ENCODE assay signal across 26 cellular contexts in genomic region chr1:18682375-18682774, GRCh38. TPM values are rescaled to one million over a fixed set of nuclear protein-coding genes. Genes with fewer than 3 reads are reported as not detected.
"Had no signal": no experiment of that assay in that cellular context is flagged by ENCODE, and none has a peak within 500 bp of the region (broad histone marks: within the 10 kb centered on the region; RNA-seq: fewer than 3 reads in every experiment).

No MANE protein-coding gene starts in this region.

- ATAC-seq: effector memory CD8-positive, alpha-beta T cell; gastroesophageal sphincter; left cardiac atrium; lower lobe of right lung; natural killer cell treated with Interleukin-12 subunit alpha and Interleukin-12 subunit beta and Interleukin-15 and Interleukin-18, amount 100 ng/mL, for 72 hours; psoas muscle; right lobe of liver; stimulated activated effector memory CD8-positive, alpha-beta T cell treated with anti-CD3 and anti-CD28 coated beads, Interleukin-12 subunit alpha, Interleukin-12 subunit beta, amount 100 ng/mL, for 72 hours; stimulated activated naive CD8-positive, alpha-beta T cell treated with anti-CD3 and anti-CD28 coated beads, Interleukin-15, Interleukin-2, amounts not matched to agents 100 U/mL and 50 U/mL, for 24 hours had no signal

- H3K4me1 Mint-ChIP-seq: memory B cell; stimulated activated effector memory CD8-positive, alpha-beta T cell treated with anti-CD3 and anti-CD28 coated beads, Interleukin-12 subunit alpha, Interleukin-12 subunit beta, amount 100 ng/mL, for 72 hours had no signal

- H3K9me3 ChIP-seq: esophagus squamous epithelium, gastroesophageal sphincter, left ventricle myocardium inferior, lower lobe of right lung, psoas muscle, right lobe of liver, suprapubic skin, tibial artery, upper lobe of left lung, vagina had no signal

- H3K27ac Mint-ChIP-seq: dendritic cell treated with granulocyte-macrophage colony-stimulating factor and Interleukin-4, amounts not matched to agents 40 ng/mL and 50 ng/mL, for 4 days; effector memory CD8-positive, alpha-beta T cell; memory B cell; natural killer cell treated with Interleukin-12 subunit alpha and Interleukin-12 subunit beta and Interleukin-15 and Interleukin-18, amount 100 ng/mL, for 72 hours; stimulated activated effector memory CD8-positive, alpha-beta T cell treated with anti-CD3 and anti-CD28 coated beads, Interleukin-12 subunit alpha, Interleukin-12 subunit beta, amount 100 ng/mL, for 72 hours had no signal

- DNase-seq: effector memory CD8-positive, alpha-beta T cell; esophagus squamous epithelium; foreskin fibroblast; glutamatergic neuron; kidney; left cardiac atrium; left ventricle myocardium inferior; lower lobe of right lung; midbrain; psoas muscle; retina; right lobe of liver; stimulated activated CD4-positive, alpha-beta T cell treated with anti-CD3 and anti-CD28 coated beads, Interleukin-4, amount 100 ng/mL, for 1 hour; stimulated activated CD8-positive, alpha-beta memory T cell treated with anti-CD3 and anti-CD28 coated beads, Interleukin-4, amount 100 ng/mL, for 48 hours; stimulated activated naive CD8-positive, alpha-beta T cell treated with anti-CD3 and anti-CD28 coated beads, Interleukin-15, Interleukin-2, amounts not matched to agents 100 U/mL and 50 U/mL, for 24 hours; tibial artery; upper lobe of left lung had no signal

- H3K27ac ChIP-seq: esophagus squamous epithelium, gastroesophageal sphincter, left ventricle myocardium inferior, lower lobe of right lung, psoas muscle, right lobe of liver, suprapubic skin, tibial artery, upper lobe of left lung, vagina had no signal

- H3K4me3 ChIP-seq: esophagus squamous epithelium, gastroesophageal sphincter, left ventricle myocardium inferior, lower lobe of right lung, psoas muscle, right lobe of liver, suprapubic skin, tibial artery, upper lobe of left lung, vagina had no signal

- H3K4me3 Mint-ChIP-seq: dendritic cell treated with granulocyte-macrophage colony-stimulating factor and Interleukin-4, amounts not matched to agents 40 ng/mL and 50 ng/mL, for 4 days; effector memory CD8-positive, alpha-beta T cell; memory B cell; natural killer cell treated with Interleukin-12 subunit alpha and Interleukin-12 subunit beta and Interleukin-15 and Interleukin-18, amount 100 ng/mL, for 72 hours; stimulated activated effector memory CD8-positive, alpha-beta T cell treated with anti-CD3 and anti-CD28 coated beads, Interleukin-12 subunit alpha, Interleukin-12 subunit beta, amount 100 ng/mL, for 72 hours had no signal

- H3K9me3 Mint-ChIP-seq: effector memory CD8-positive, alpha-beta T cell; natural killer cell treated with Interleukin-12 subunit alpha and Interleukin-12 subunit beta and Interleukin-15 and Interleukin-18, amount 100 ng/mL, for 72 hours; stimulated activated effector memory CD8-positive, alpha-beta T cell treated with anti-CD3 and anti-CD28 coated beads, Interleukin-12 subunit alpha, Interleukin-12 subunit beta, amount 100 ng/mL, for 72 hours had no signal

- H3K4me1 ChIP-seq: esophagus squamous epithelium, gastroesophageal sphincter, left ventricle myocardium inferior, lower lobe of right lung, psoas muscle, right lobe of liver, suprapubic skin, tibial artery, upper lobe of left lung, vagina had no signal

- H3K36me3 ChIP-seq: esophagus squamous epithelium, gastroesophageal sphincter, left ventricle myocardium inferior, lower lobe of right lung, right lobe of liver, suprapubic skin, tibial artery, upper lobe of left lung, vagina had no signal

- H3K27me3 ChIP-seq: right lobe of liver, upper lobe of left lung, vagina had no signal

- H3K36me3 Mint-ChIP-seq: memory B cell; natural killer cell treated with Interleukin-12 subunit alpha and Interleukin-12 subunit beta and Interleukin-15 and Interleukin-18, amount 100 ng/mL, for 72 hours had no signal

RNA-seq across cellular contexts. Expression of gene PAX7, which starts 51.7 kb away (rescaled TPM):
- total RNA-seq: epithelial cell of proximal tubule; esophagus squamous epithelium; gastroesophageal sphincter; kidney; left cardiac atrium; left ventricle myocardium inferior; lower lobe of right lung; natural killer cell treated with Interleukin-12 subunit alpha and Interleukin-12 subunit beta and Interleukin-15 and Interleukin-18, amount 100 ng/mL, for 72 hours; omental fat pad; right lobe of liver; upper lobe of left lung; vagina had no signal
